ENCODE assay signal across 8 cellular contexts in the genomic region with DNA sequence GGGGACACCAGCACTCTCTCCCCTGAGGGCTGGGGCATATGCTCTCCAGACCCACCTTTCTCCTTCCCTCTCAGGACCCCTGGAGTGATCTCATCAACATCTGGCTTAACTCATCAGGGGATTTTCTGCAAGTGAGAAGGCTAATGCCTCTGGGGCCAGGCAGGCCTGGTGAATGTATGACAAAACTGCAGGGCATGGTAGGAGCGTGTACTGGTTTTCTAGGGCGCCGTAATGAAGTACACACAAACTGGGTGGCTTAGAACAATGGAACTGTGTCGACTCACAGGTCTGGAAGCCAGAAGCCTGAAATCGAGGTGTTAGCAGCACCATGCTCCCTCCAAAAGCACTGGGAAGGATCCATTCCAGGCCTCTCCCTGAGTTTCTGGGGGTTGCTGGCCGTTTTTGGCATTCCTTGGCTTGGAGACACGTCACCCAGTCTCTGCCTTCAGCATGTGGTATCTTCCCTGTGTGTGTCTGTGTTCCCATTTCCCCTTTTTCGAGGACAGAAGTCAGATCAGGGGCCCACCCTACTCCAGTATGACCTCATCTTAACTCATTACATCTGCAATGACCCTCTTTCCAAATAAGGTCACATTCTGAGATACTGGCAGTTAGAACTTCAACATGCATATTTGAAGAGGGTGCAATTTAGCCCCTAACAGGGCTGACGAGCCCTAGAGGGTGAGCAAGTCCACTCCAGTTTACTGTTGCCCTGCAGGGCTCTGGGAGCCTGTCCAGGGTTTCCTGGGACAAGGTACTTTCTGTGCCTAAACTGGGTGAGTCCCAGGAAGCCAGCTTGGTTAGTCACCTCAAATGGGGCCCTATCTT. TPM values are rescaled to one million over a fixed set of nuclear protein-coding genes. Genes with fewer than 3 reads are reported as not detected.
DNase-seq lines count a peak whose midpoint lies in the region; ATAC-seq and TF ChIP-seq lines count a peak whose summit lies in the region.

No MANE protein-coding gene starts in this region.

- H2AFZ ChIP-seq in H9 (ENCODE audit: low read length): no peak overlapping the region
- H2AFZ ChIP-seq in PC-9: no peak overlapping the region
- no peak overlapping the region for H2AFZ ChIP-seq in fibroblast of lung (ENCODE audit: low read length)

- no peak overlapping the region for H2BK120ac ChIP-seq in H9 (ENCODE audit: low read depth, low read length, poor library complexity, severe bottlenecking)

- H3K27ac Mint-ChIP-seq in H9 (peak overlapping the region in 1 of 3 experiments; percentile 92; a peak in 3 of 7 replicates), progenitor cell of endocrine pancreas (peak overlapping the region; percentile 15)
- H3K27ac Mint-ChIP-seq in CD4-positive, alpha-beta T cell: no peak overlapping the region

- no peak overlapping the region for H3T11ph ChIP-seq in H9 (ENCODE audit: low read length)

- H3K36me3 ChIP-seq in PC-9 (ENCODE audit: low read depth) (no peaks in the 10 kb centered on the region), fibroblast of lung (ENCODE audit: control insufficient read depth, insufficient read depth, low read length) (no peaks in the 10 kb centered on the region)

- H3K4me1 ChIP-seq in H9 (ENCODE audit: insufficient read depth, low read length) (peaks cover 5% of the 10 kb centered on the region; the same call in 1 of the 2 replicates), PC-9 (replicated peaks; ENCODE audit: insufficient read depth) (peaks cover 42% of the 10 kb centered on the region), fibroblast of lung (ENCODE audit: control insufficient read depth, extremely low read depth, insufficient read depth, low read length) (peaks cover 6% of the 10 kb centered on the region)

- no CpG with 5 or more reads among the region's 9 CpGs for WGBS in H9 (ENCODE audit: extremely low coverage, insufficient read length, low lambda C conversion rate)

- no peak overlapping the region for H2BK20ac ChIP-seq in H9 (ENCODE audit: low read depth, low read length, poor library complexity, severe bottlenecking)

- H4K91ac ChIP-seq in H9 (ENCODE audit: insufficient read length, low read depth, low read length): no peak overlapping the region

- H2BK12ac ChIP-seq in H9 (ENCODE audit: insufficient read length, low read depth, low read length): no peak overlapping the region

- CTCF ChIA-PET in PC-9 (lab: Charles Lee): no interaction called here
- CTCF ChIA-PET in HEK293T (lab: Yijun Ruan, JAX): no interaction called here
- CTCF ChIA-PET in CD4-positive, alpha-beta T cell (lab: Charles Lee): no interaction called here

- ATAC-seq in CD4-positive, alpha-beta T cell (ENCODE audit: poor library complexity): no peak

- no peaks in the 10 kb centered on the region for H3K23me2 ChIP-seq in H9 (ENCODE audit: insufficient read length, low read depth, low read length, poor library complexity, severe bottlenecking)

- TSS peak; percentile 81 for BruUV-seq in PC-9 (replicated peaks; lab: Mats Ljungman, UMichigan)

- no peaks in the 10 kb centered on the region for H3K9me2 ChIP-seq in PC-9 (ENCODE audit: insufficient read depth)

- no peak overlapping the region for H3K56ac ChIP-seq in H9 (ENCODE audit: insufficient read length, low read depth, low read length)

- H3K27me3 Mint-ChIP-seq in H9 (ENCODE audit: low read depth) (peaks cover 17% of the 10 kb centered on the region), progenitor cell of endocrine pancreas (peaks cover 7% of the 10 kb centered on the region)
- H3K27me3 Mint-ChIP-seq in CD4-positive, alpha-beta T cell: no peaks in the 10 kb centered on the region

- no peak overlapping the region for H2BK5ac ChIP-seq in H9 (ENCODE audit: insufficient read length, low read length)

- H3K4me2 ChIP-seq in H9 (ENCODE audit: insufficient read depth, insufficient read length, low read length): no peak overlapping the region
- peak overlapping the region; percentile 25; the same call in 1 of the 2 replicates for H3K4me2 ChIP-seq in PC-9
- H3K4me2 ChIP-seq in fibroblast of lung (ENCODE audit: extremely low read depth, insufficient read depth, low read length): no peak overlapping the region

- H3K23ac ChIP-seq in H9 (ENCODE audit: insufficient read length, low read depth, low read length): no peak overlapping the region

- H3K4me3 ChIP-seq in PC-9: no peak overlapping the region
- H3K4me3 ChIP-seq in fibroblast of lung (replicated peaks in 1 of 4; ENCODE audit: control extremely low read depth in 1 of 4, insufficient read depth in 1 of 4, low read depth in 3 of 4, low read length in 4 of 4): no peak overlapping the region

- H3K9me3 Mint-ChIP-seq in H9: no peaks in the 10 kb centered on the region; a peak in 1 of 5 replicates
- no peaks in the 10 kb centered on the region for H3K9me3 Mint-ChIP-seq in progenitor cell of endocrine pancreas (ENCODE audit: low read depth)
- no peaks in the 10 kb centered on the region for H3K9me3 Mint-ChIP-seq in CD4-positive, alpha-beta T cell

- H3K27me3 ChIP-seq in H9 (ENCODE audit: insufficient read depth, low read length) (no peaks in the 10 kb centered on the region; the same call in 1 of the 2 replicates), PC-9 (ENCODE audit: insufficient read depth, low read depth) (no peaks in the 10 kb centered on the region), fibroblast of lung (ENCODE audit: control insufficient read depth, insufficient read depth, low read length) (no peaks in the 10 kb centered on the region)
- H3K27me3 ChIP-seq in CD4-positive, alpha-beta T cell (ENCODE audit: control insufficient read depth, insufficient read depth, low read length): no peaks in the 10 kb centered on the region

- H4K20me1 ChIP-seq in H9 (ENCODE audit: control insufficient read depth, insufficient read depth, insufficient read length): no peaks in the 10 kb centered on the region
- H4K20me1 ChIP-seq in PC-9 (ENCODE audit: insufficient read depth): no peaks in the 10 kb centered on the region
- H4K20me1 ChIP-seq in fibroblast of lung (ENCODE audit: control insufficient read depth, extremely low read depth, insufficient read depth, low read length): no peaks in the 10 kb centered on the region

- POLR2A ChIA-PET in PC-9 (lab: Charles Lee; ENCODE audit: unreplicated experiment) (no interaction called here), HEK293T (lab: Yijun Ruan, JAX) (no interaction called here)
- POLR2A ChIA-PET in CD4-positive, alpha-beta T cell (lab: Charles Lee): interaction anchor here (0.7 kb wide), 1 partner anchor 404 kb away, joined by 3 read pairs; no protein-coding TSS in a partner anchor

- H3K79me2 ChIP-seq in H9 (ENCODE audit: insufficient read depth, low read length) (no peaks in the 10 kb centered on the region), PC-9 (ENCODE audit: low read depth) (no peaks in the 10 kb centered on the region), fibroblast of lung (ENCODE audit: control insufficient read depth, insufficient read depth, low read length) (no peaks in the 10 kb centered on the region)

- peak overlapping the region; percentile 6; the same call in 1 of the 2 replicates for H3K14ac ChIP-seq in H9 (ENCODE audit: insufficient read depth, low read length)

- H3K18ac ChIP-seq in H9 (ENCODE audit: insufficient read length, low read depth, low read length): no peak overlapping the region

- H3K9me3 ChIP-seq in H9 (ENCODE audit: control insufficient read depth, low read depth, low read length) (no peaks in the 10 kb centered on the region), PC-9 (ENCODE audit: insufficient read depth, low read depth) (no peaks in the 10 kb centered on the region), fibroblast of lung (ENCODE audit: control insufficient read depth, insufficient read depth, low read depth, low read length) (no peaks in the 10 kb centered on the region)
- no peaks in the 10 kb centered on the region for H3K9me3 ChIP-seq in CD4-positive, alpha-beta T cell (ENCODE audit: control insufficient read depth, low read length)

- H4K8ac ChIP-seq in H9 (replicated peaks; ENCODE audit: insufficient read length, low read depth, low read length): no peak overlapping the region

- peak; percentile 46 for DNase-seq in H9
- peak in 1 of 2 experiments; percentile 48 for DNase-seq in PC-9
- peak; percentile 71 to 92 for DNase-seq in fibroblast of lung (ENCODE audit: low read depth in 2 of 2)
- DNase-seq in progenitor cell of endocrine pancreas (ENCODE audit: low spot score, unreplicated experiment): no peak
- no peak for DNase-seq in DMS114 treated with DMSO at 0.1 percent for 48 hours (lab: John Stamatoyannopoulos, UW; ENCODE audit: unreplicated experiment)
- no peak for DNase-seq in HEK293T (ENCODE audit: extremely low spot score)
- no peak for DNase-seq in CD4-positive, alpha-beta T cell
- DNase-seq in NCI-H748 treated with DMSO at 0.1 percent for 48 hours (lab: John Stamatoyannopoulos, UW): no peak

- no peaks in the 10 kb centered on the region for H3K79me1 ChIP-seq in H9 (ENCODE audit: insufficient read depth, low read depth, low read length, poor library complexity, severe bottlenecking)

- no peak overlapping the region for H3K4ac ChIP-seq in H9 (ENCODE audit: low read depth, low read length)

- no peak overlapping the region for H3K4me3 Mint-ChIP-seq in H9
- H3K4me3 Mint-ChIP-seq in progenitor cell of endocrine pancreas (ENCODE audit: low read depth): no peak overlapping the region
- H3K4me3 Mint-ChIP-seq in CD4-positive, alpha-beta T cell: no peak overlapping the region

- no peak overlapping the region for H2BK15ac ChIP-seq in H9 (ENCODE audit: low read depth, low read length)

- no peak overlapping the region for H2AK5ac ChIP-seq in H9 (ENCODE audit: insufficient read length, low read length)

- intact Hi-C loops in PC-9 (cut with micrococcal nuclease; ENCODE audit: unreplicated experiment): no loop called here
- intact Hi-C loops in CD4-positive, alpha-beta T cell (cut with DNase I, micrococcal nuclease): no loop called here

- H3K4me1 Mint-ChIP-seq in H9 (peaks cover 43 to 48% of the 10 kb centered on the region in 2 experiments), progenitor cell of endocrine pancreas (ENCODE audit: low read depth) (peaks cover 8% of the 10 kb centered on the region)
- H3K4me1 Mint-ChIP-seq in CD4-positive, alpha-beta T cell (ENCODE audit: low read depth): peaks cover 74% of the 10 kb centered on the region

- H4K5ac ChIP-seq in H9 (ENCODE audit: insufficient read length, low read depth, low read length): no peak overlapping the region

- peaks cover 16% of the 10 kb centered on the region; the same call in 1 of the 2 replicates for H3F3A ChIP-seq in PC-9 (ENCODE audit: insufficient read depth, low read depth)

- TF ChIP-seq CTCF in H9 (conservative IDR thresholded peaks at IDR 0.05) (no peak), PC-9 (conservative IDR thresholded peaks at IDR 0.05) (no peak), fibroblast of lung (conservative IDR thresholded peaks at IDR 0.05 in 1 of 2, IDR thresholded peaks at IDR 0.05 in 1 of 2; ENCODE audit: low read depth in 1 of 2, low read length in 2 of 2) (no peak), progenitor cell of endocrine pancreas (IDR thresholded peaks at IDR 0.05; ENCODE audit: unreplicated experiment) (no peak)
- TF ChIP-seq CTCF in CD4-positive, alpha-beta T cell (IDR thresholded peaks at IDR 0.05): no peak

- no peak overlapping the region for H3K27ac ChIP-seq in H9 (ENCODE audit: insufficient read length, low read depth, low read length)
- H3K27ac ChIP-seq in PC-9: peak overlapping the region; percentile 60
- H3K27ac ChIP-seq in fibroblast of lung (ENCODE audit: insufficient read depth, low read length): no peak overlapping the region
- H3K27ac ChIP-seq in CD4-positive, alpha-beta T cell (ENCODE audit: low read depth, low read length): no peak overlapping the region

- no peak overlapping the region for H3K9ac ChIP-seq in H9 (ENCODE audit: extremely low read depth, insufficient read length, low read length)
- H3K9ac ChIP-seq in fibroblast of lung (ENCODE audit: insufficient read depth, low read length): no peak overlapping the region

- H3K36me3 Mint-ChIP-seq in H9 (ENCODE audit: insufficient read depth in 1 of 3, low read depth in 3 of 3) (no peaks in the 10 kb centered on the region; a peak in 1 of 7 replicates), progenitor cell of endocrine pancreas (ENCODE audit: insufficient read depth) (no peaks in the 10 kb centered on the region)
- no peaks in the 10 kb centered on the region for H3K36me3 Mint-ChIP-seq in CD4-positive, alpha-beta T cell (ENCODE audit: low read depth)

RNA-seq across cellular contexts. Expression of a gene that starts 45.5 kb away (rescaled TPM):
- 41.8 and 42.7 TPM in 2 replicates for total RNA-seq in H9 (2021)
- 70.9 and 86.1 TPM in 2 replicates for total RNA-seq in PC-9 (2021)
- total RNA-seq in fibroblast of lung: 54.2 and 72.3 TPM in 2 replicates
- polyA plus RNA-seq in fibroblast of lung: 51.1 and 54.0 TPM in 2 replicates
- 38.1 and 42.8 TPM in 2 replicates for polyA plus RNA-seq in fibroblast of lung (2012)
- 18.2 and 30.5 TPM in 2 replicates for polyA minus RNA-seq in fibroblast of lung (ENCODE audit: low replicate concordance)
- 44.1 and 49.0 TPM in 2 replicates for total RNA-seq in progenitor cell of endocrine pancreas
- 10 to 100 TPM; 44.8 to 45.3 TPM for total RNA-seq in CD4-positive, alpha-beta T cell

Comparison
In these comparisons a context has a peak if more than half of its experiments do, and no peak if none do; other contexts are left out.
1. DNase-seq: peak in H9 (single experiment) and fibroblast of lung (2 of 2); none in progenitor cell of endocrine pancreas (single experiment), DMS114 treated with DMSO at 0.1 percent for 48 hours (single experiment), HEK293T (single experiment), CD4-positive, alpha-beta T cell (0 of 10) and NCI-H748 treated with DMSO at 0.1 percent for 48 hours (single experiment).